Comparison of ENCODE assay signal across 1 cellular context in the genomic region with DNA sequence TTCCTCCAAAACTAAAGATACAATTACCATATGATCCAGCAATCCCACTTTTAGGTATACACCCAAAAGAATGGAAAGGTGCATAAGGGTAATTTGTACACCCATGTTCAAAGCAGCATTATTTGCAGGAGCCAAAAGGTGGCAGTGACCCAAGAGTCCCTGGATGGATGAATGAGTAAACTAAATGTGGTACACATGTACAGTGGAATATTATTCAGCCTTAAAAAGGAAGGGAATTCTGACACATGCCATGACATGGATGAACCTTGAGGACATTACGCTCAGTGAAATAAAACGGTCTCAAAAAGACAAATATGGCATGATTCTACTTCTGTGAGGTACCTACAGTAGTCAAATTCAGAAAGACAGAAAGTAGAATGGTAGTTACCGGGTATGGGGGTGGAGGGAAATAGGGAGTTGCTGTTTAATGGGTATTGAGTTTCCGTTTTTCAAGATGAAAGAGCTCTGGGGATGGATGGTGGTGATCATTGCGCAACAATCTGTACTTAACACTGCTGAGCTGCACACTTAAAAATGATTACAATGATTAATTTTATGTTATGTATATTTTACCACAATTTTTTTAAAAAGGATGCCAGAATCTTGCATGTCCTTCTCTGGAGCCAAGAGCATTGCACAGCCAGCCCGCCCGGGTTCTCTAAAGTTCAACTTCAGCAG.
TF ChIP-seq lines count a peak whose summit lies in the region.

No MANE protein-coding gene starts in this region.

TF ChIP-seq in K562, 482 proteins besides CTCF, POLR2A, EP300 and RAD21 (continued from another document):
- TF ChIP-seq, protein P1, sequence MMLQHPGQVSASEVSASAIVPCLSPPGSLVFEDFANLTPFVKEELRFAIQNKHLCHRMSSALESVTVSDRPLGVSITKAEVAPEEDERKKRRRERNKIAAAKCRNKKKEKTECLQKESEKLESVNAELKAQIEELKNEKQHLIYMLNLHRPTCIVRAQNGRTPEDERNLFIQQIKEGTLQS (IDR thresholded peaks at IDR 0.05): peak; percentile 42; the same call in 1 of the 2 replicates
- TF ChIP-seq, protein P1 (CRISPR knock-in tag; conservative IDR thresholded peaks at IDR 0.05): no peak
- TF ChIP-seq DACH1 (IDR thresholded peaks at IDR 0.05; ENCODE audit: partially characterized antibody) (peak; percentile 43), CEBPB (tag; IDR thresholded peaks at IDR 0.05) (peak; percentile 99), ZNF146 (CRISPR knock-in tag; IDR thresholded peaks at IDR 0.05; ENCODE audit: unreplicated experiment) (peak; percentile 70), HES1 (IDR thresholded peaks at IDR 0.05; ENCODE audit: low read depth) (no peak), GATAD2A (IDR thresholded peaks at IDR 0.05) (no peak), POLR2G (IDR thresholded peaks at IDR 0.05; ENCODE audit: low read depth, low read length) (no peak), TRIM24 (IDR thresholded peaks at IDR 0.05) (peak; percentile 52 to 58; a peak in 2 of 4 replicates), IRF9 (tag; IDR thresholded peaks at IDR 0.05) (peak; percentile 92), ZFX (CRISPR knock-in tag; IDR thresholded peaks at IDR 0.05) (0 out of 2 replicates have a peak, but pooled peaks have one; percentile 6), ZNF347 (CRISPR knock-in tag; IDR thresholded peaks at IDR 0.05; ENCODE audit: low read depth) (no peak), CEBPG (CRISPR knock-in tag; IDR thresholded peaks at IDR 0.05) (peak; percentile 90), CEBPG (tag; conservative IDR thresholded peaks at IDR 0.05 in 1 of 2, IDR thresholded peaks at IDR 0.05 in 1 of 2) (peak; percentile 96 to 100), CXXC5 (CRISPR knock-in tag; IDR thresholded peaks at IDR 0.05) (peak; percentile 9; the same call in 1 of the 2 replicates)
